Comparison of ENCODE assay signal across 8 cellular contexts in genomic region chr4:47485047-47485692, GRCh38. TPM values are rescaled to one million over a fixed set of nuclear protein-coding genes. Genes with fewer than 3 reads are reported as not detected.
DNase-seq lines count a peak whose midpoint lies in the region; ATAC-seq and TF ChIP-seq lines count a peak whose summit lies in the region.

Gene ATP10D, plus strand, starts transcription at chr4:47485275. Its CDS starts 27,266 bp downstream, at chr4:47512541.

- H3K4me3 ChIP-seq in iPS-11a (ENCODE audit: low read depth, low read length) (peak within 1 kb of the TSS; percentile 84), gastrocnemius medialis (peak within 1 kb of the TSS; percentile 62 to 73 (median 68))

- TF ChIP-seq POLR2A in gastrocnemius medialis (IDR thresholded peaks at IDR 0.05), result peak; percentile 60 to 78

- peaks cover 0 to 5% of the 10 kb centered on the region in 2 donors for H3K4me1 ChIP-seq in gastrocnemius medialis

- in situ Hi-C loops in gastrocnemius medialis (cut with MboI; ENCODE audit: low sequenced_read_pairs in 4 of 4), result no loop called here

- DNase-seq in SIG-M5 treated with dmso at 0.1 percent for 504 hours (lab: John Stamatoyannopoulos, UW; ENCODE audit: unreplicated experiment) (peak; percentile 69), SIG-M5 (lab: John Stamatoyannopoulos, UW) (no peak), NCI-H2081 treated with DMSO at 0.1 percent for 48 hours (lab: John Stamatoyannopoulos, UW) (peak; percentile 52), UCSD-AML1 (lab: John Stamatoyannopoulos, UW; ENCODE audit: unreplicated experiment) (peak; percentile 89), brain pericyte (ENCODE audit: low read depth, low spot score) (peak; percentile 69), gastrocnemius medialis (peak; percentile 82 to 86)

- no peaks in the 10 kb centered on the region for H3K9me3 ChIP-seq in gastrocnemius medialis

- TF ChIP-seq CTCF in gastrocnemius medialis (IDR thresholded peaks at IDR 0.05 in 4 of 5, conservative IDR thresholded peaks at IDR 0.05 in 1 of 5), result peak in 2 of 5 experiments; percentile 31 to 36

- ATAC-seq in HG03025 (IDR thresholded peaks at IDR 0.05; ENCODE audit: low FRiP score, unreplicated experiment) (peak; percentile 97), gastrocnemius medialis (peak; percentile 97)

- intact Hi-C loops in gastrocnemius medialis (cut with DNase I; ENCODE audit: low total_unique reads), result loop anchor here (1.0 kb wide), 2 partner anchors 22 to 429 kb away; partner anchors contain the start of genes COMMD8 and NFXL1

- no peaks in the 10 kb centered on the region for H3K36me3 ChIP-seq in gastrocnemius medialis

- no peaks in the 10 kb centered on the region for H3K27me3 ChIP-seq in gastrocnemius medialis

- H3K27ac ChIP-seq in gastrocnemius medialis, result peak within 1 kb of the TSS; percentile 81 to 83 (median 82)

RNA-seq across cellular contexts. Expression of gene ATP10D, which starts in this region (rescaled TPM):
- total RNA-seq in gastrocnemius medialis, result 1 to 10 TPM; 1.5 to 3.2 (median 2.8) TPM
